In genomic region chr6:220736-221475, GRCh38 we compare ENCODE assay signal across 2 cellular contexts.
TF ChIP-seq lines count a peak whose summit lies in the region.

No MANE protein-coding gene starts in this region.

TF ChIP-seq in HepG2, 621 proteins besides CTCF, POLR2A, EP300 and RAD21 (continues in another document):
- TF ChIP-seq SP5 (CRISPR knock-in tag; IDR thresholded peaks at IDR 0.05; ENCODE audit: borderline replicate concordance, low read depth) (no peak), HOXA5 (CRISPR knock-in tag; IDR thresholded peaks at IDR 0.05) (no peak), ZNF331 (CRISPR knock-in tag; IDR thresholded peaks at IDR 0.05) (no peak), ZFP36L2 (CRISPR knock-in tag; IDR thresholded peaks at IDR 0.05) (no peak), SP1 (IDR thresholded peaks at IDR 0.05) (no peak), SP1 (CRISPR knock-in tag; IDR thresholded peaks at IDR 0.05) (no peak), PBX2 (CRISPR knock-in tag; IDR thresholded peaks at IDR 0.05) (no peak), KDM6A (CRISPR knock-in tag; IDR thresholded peaks at IDR 0.05; ENCODE audit: low read depth) (no peak), ERF (CRISPR knock-in tag; IDR thresholded peaks at IDR 0.05) (no peak), SOX6 (IDR thresholded peaks at IDR 0.05) (no peak), SOX6 (CRISPR knock-in tag; IDR thresholded peaks at IDR 0.05) (0 out of 2 replicates have a peak, but pooled peaks have one; percentile 5), SP140L (CRISPR knock-in tag; IDR thresholded peaks at IDR 0.05; ENCODE audit: borderline replicate concordance) (0 out of 2 replicates have a peak, but pooled peaks have one; percentile 35), DDIT3 (CRISPR knock-in tag; IDR thresholded peaks at IDR 0.05) (no peak), DMAP1 (CRISPR knock-in tag; IDR thresholded peaks at IDR 0.05) (no peak), MEIS1 (CRISPR knock-in tag; IDR thresholded peaks at IDR 0.05; ENCODE audit: borderline replicate concordance) (no peak), ZNF614 (CRISPR knock-in tag; IDR thresholded peaks at IDR 0.05; ENCODE audit: borderline replicate concordance) (no peak), PRPF4 (IDR thresholded peaks at IDR 0.05; ENCODE audit: low read depth, low read length, poor library complexity, severe bottlenecking) (no peak), ZNF230 (CRISPR knock-in tag; IDR thresholded peaks at IDR 0.05) (no peak), RFX1 (IDR thresholded peaks at IDR 0.05) (no peak), NFATC3 (CRISPR knock-in tag; IDR thresholded peaks at IDR 0.05) (peak; percentile 68; the same call in 1 of the 2 replicates), RBM22 (optimal IDR thresholded peaks at IDR 0.05; ENCODE audit: low read length) (no peak), MYC (CRISPR knock-in tag; IDR thresholded peaks at IDR 0.05; ENCODE audit: borderline replicate concordance) (no peak), ZNF510 (CRISPR knock-in tag; IDR thresholded peaks at IDR 0.05; ENCODE audit: low read depth) (no peak), ELF3 (CRISPR knock-in tag; IDR thresholded peaks at IDR 0.05) (no peak), RARG (CRISPR knock-in tag; IDR thresholded peaks at IDR 0.05; ENCODE audit: low read depth) (no peak), GLI4 (CRISPR knock-in tag; IDR thresholded peaks at IDR 0.05; ENCODE audit: borderline replicate concordance) (no peak), CHD4 (IDR thresholded peaks at IDR 0.05; ENCODE audit: borderline replicate concordance, low read length) (0 out of 2 replicates have a peak, but pooled peaks have one; percentile 75), GZF1 (CRISPR knock-in tag; IDR thresholded peaks at IDR 0.05) (peak; percentile 17; the same call in 1 of the 2 replicates), MXD1 (CRISPR knock-in tag; IDR thresholded peaks at IDR 0.05) (no peak), ZNF383 (CRISPR knock-in tag; IDR thresholded peaks at IDR 0.05; ENCODE audit: borderline replicate concordance) (no peak)
- TF ChIP-seq, protein P1, sequence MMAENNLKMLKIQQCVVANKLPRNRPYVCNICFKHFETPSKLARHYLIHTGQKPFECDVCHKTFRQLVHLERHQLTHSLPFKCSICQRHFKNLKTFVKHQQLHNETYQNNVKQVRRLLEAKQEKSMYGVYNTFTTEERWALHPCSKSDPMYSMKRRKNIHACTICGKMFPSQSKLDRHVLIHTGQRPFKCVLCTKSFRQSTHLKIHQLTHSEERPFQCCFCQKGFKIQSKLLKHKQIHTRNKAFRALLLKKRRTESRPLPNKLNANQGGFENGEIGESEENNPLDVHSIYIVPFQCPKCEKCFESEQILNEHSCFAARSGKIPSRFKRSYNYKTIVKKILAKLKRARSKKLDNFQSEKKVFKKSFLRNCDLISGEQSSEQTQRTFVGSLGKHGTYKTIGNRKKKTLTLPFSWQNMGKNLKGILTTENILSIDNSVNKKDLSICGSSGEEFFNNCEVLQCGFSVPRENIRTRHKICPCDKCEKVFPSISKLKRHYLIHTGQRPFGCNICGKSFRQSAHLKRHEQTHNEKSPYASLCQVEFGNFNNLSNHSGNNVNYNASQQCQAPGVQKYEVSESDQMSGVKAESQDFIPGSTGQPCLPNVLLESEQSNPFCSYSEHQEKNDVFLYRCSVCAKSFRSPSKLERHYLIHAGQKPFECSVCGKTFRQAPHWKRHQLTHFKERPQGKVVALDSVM (CRISPR knock-in tag; IDR thresholded peaks at IDR 0.05): 0 out of 2 replicates have a peak, but pooled peaks have one; percentile 31
- TF ChIP-seq, protein P2, sequence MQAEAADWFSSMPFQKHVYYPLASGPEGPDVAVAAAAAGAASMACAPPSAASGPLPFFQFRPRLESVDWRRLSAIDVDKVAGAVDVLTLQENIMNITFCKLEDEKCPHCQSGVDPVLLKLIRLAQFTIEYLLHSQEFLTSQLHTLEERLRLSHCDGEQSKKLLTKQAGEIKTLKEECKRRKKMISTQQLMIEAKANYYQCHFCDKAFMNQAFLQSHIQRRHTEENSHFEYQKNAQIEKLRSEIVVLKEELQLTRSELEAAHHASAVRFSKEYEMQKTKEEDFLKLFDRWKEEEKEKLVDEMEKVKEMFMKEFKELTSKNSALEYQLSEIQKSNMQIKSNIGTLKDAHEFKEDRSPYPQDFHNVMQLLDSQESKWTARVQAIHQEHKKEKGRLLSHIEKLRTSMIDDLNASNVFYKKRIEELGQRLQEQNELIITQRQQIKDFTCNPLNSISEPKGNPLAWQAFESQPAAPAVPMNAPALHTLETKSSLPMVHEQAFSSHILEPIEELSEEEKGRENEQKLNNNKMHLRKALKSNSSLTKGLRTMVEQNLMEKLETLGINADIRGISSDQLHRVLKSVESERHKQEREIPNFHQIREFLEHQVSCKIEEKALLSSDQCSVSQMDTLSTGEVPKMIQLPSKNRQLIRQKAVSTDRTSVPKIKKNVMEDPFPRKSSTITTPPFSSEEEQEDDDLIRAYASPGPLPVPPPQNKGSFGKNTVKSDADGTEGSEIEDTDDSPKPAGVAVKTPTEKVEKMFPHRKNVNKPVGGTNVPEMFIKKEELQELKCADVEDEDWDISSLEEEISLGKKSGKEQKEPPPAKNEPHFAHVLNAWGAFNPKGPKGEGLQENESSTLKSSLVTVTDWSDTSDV (CRISPR knock-in tag; IDR thresholded peaks at IDR 0.05): no peak

TF ChIP-seq in H1, 55 proteins besides CTCF, POLR2A, EP300 and RAD21:
- TF ChIP-seq ATF3 (IDR thresholded peaks at IDR 0.05; ENCODE audit: insufficient read depth, low read depth, low read length) (no peak), CHD1 (IDR thresholded peaks at IDR 0.05; ENCODE audit: low read depth, low read length) (no peak), BACH1 (IDR thresholded peaks at IDR 0.05; ENCODE audit: low read length) (no peak), EGR1 (IDR thresholded peaks at IDR 0.05; ENCODE audit: borderline replicate concordance, low read depth, low read length) (no peak), BRCA1 (IDR thresholded peaks at IDR 0.05; ENCODE audit: low read depth, low read length) (no peak), MAX (IDR thresholded peaks at IDR 0.05) (no peak), RXRA (IDR thresholded peaks at IDR 0.05; ENCODE audit: insufficient read depth, low read depth, low read length) (no peak), ZNF274 (IDR thresholded peaks at IDR 0.05; ENCODE audit: borderline replicate concordance, extremely low read depth, low read length) (no peak), SP2 (IDR thresholded peaks at IDR 0.05; ENCODE audit: low read length) (no peak), RNF2 (IDR thresholded peaks at IDR 0.05; ENCODE audit: borderline replicate concordance, low read depth, low read length, missing control alignments, poor library complexity, severe bottlenecking) (no peak)
